8 cellular contexts compared by ENCODE assay signal in genomic region chr1:27603320-27603961, GRCh38. TPM values are rescaled to one million over a fixed set of nuclear protein-coding genes. Genes with fewer than 3 reads are reported as not detected.
DNase-seq lines count a peak whose midpoint lies in the region; ATAC-seq and TF ChIP-seq lines count a peak whose summit lies in the region.

No MANE protein-coding gene starts in this region.

- TF ChIP-seq CTCF in BE2C (IDR thresholded peaks at IDR 0.05; ENCODE audit: low read depth, low read length) (no peak), thoracic aorta (IDR thresholded peaks at IDR 0.05) (no peak)

- DNase-seq in BE2C: no peak
- DNase-seq in H7: peak; percentile 85
- DNase-seq in SW 1271 (lab: John Stamatoyannopoulos, UW): peak; percentile 53 to 74
- DNase-seq in medulla oblongata (ENCODE audit: extremely low spot score): peak; percentile 77
- no peak for DNase-seq in thoracic aorta (ENCODE audit: low spot score)
- DNase-seq in NK-92 treated with Interleukin-12 subunit alpha and Interleukin-12 subunit beta, amount 100 ng/mL, for 24 hours (lab: John Stamatoyannopoulos, UW): no peak
- no peak for DNase-seq in hippocampal formation (lab: John Stamatoyannopoulos, UW)

- H3K4me1 ChIP-seq in BE2C: peaks cover 19% of the 10 kb centered on the region
- peaks cover 29 to 49% of the 10 kb centered on the region in 2 donors for H3K4me1 ChIP-seq in thoracic aorta (ENCODE audit: control insufficient read depth in 1 of 2, low read depth in 2 of 2)

- H3K27ac ChIP-seq in cingulate gyrus (ENCODE audit: low read depth, low read length): peak overlapping the region; percentile 91
- peak overlapping the region; percentile 93 to 94 for H3K27ac ChIP-seq in thoracic aorta

- no peak for ATAC-seq in thoracic aorta (ENCODE audit: insufficient number of reproducible peaks, low FRiP score, low read depth)

- H3K27me3 ChIP-seq in BE2C: no peaks in the 10 kb centered on the region
- no peaks in the 10 kb centered on the region for H3K27me3 ChIP-seq in H7 (ENCODE audit: control insufficient read depth, insufficient read depth, low read length)
- H3K27me3 ChIP-seq in thoracic aorta (replicated peaks; ENCODE audit: insufficient read depth): no peaks in the 10 kb centered on the region

- H3K36me3 ChIP-seq in BE2C: no peaks in the 10 kb centered on the region
- no peaks in the 10 kb centered on the region; the same call in 1 of the 2 replicates for H3K36me3 ChIP-seq in H7 (replicated peaks; ENCODE audit: control insufficient read depth, insufficient read depth, low read length)
- no peaks in the 10 kb centered on the region for H3K36me3 ChIP-seq in thoracic aorta

- H3K9me3 ChIP-seq in BE2C (no peaks in the 10 kb centered on the region), thoracic aorta (no peaks in the 10 kb centered on the region)

- H3K4me3 ChIP-seq in BE2C (ENCODE audit: low read depth, low read length): peak overlapping the region; percentile 71
- peak overlapping the region; percentile 96 for H3K4me3 ChIP-seq in H7 (ENCODE audit: insufficient read depth, low read depth, low read length)
- H3K4me3 ChIP-seq in thoracic aorta: peak overlapping the region; percentile 87

RNA-seq across cellular contexts. Expression of gene AHDC1, which starts 0.5 kb away (rescaled TPM):
- polyA plus RNA-seq in BE2C (2012; ENCODE audit: insufficient read depth, insufficient read length, low read depth): 49.9 TPM
- 8.8 and 11.2 TPM in 2 replicates for total RNA-seq in H7 (2014; rRNA removed; shearing (Covaris generic))
- total RNA-seq in thoracic aorta: 10 to 100 TPM; 38.3 to 55.4 TPM

RNA-seq across cellular contexts. Expression of gene FGR, which starts 31.5 kb away (rescaled TPM):
- polyA plus RNA-seq in BE2C (2012; ENCODE audit: insufficient read depth, insufficient read length, low read depth): not detected
- 0.07 and 0.30 TPM in 2 replicates for total RNA-seq in H7 (2014; rRNA removed; shearing (Covaris generic))
- 10 to 100 TPM; 17.0 to 21.5 TPM for total RNA-seq in thoracic aorta

Comparison
In these comparisons a context has a peak if more than half of its experiments do, and no peak if none do; other contexts are left out.
1. DNase-seq: peak in H7 (single experiment), SW 1271 (2 of 2) and medulla oblongata (single experiment); none in BE2C (single experiment), thoracic aorta (single experiment), NK-92 treated with Interleukin-12 subunit alpha and Interleukin-12 subunit beta, amount 100 ng/mL, for 24 hours (single experiment) and hippocampal formation (0 of 2).
2. RNA of gene FGR, which starts 31.5 kb away (total RNA-seq): 17.0 to 21.5 TPM in thoracic aorta; 0.07 to 0.30 TPM in H7; every median in the first group is over 10 times any median in the second.
3. Peak in every context shown above with its lines, with median percentiles within 50 percentile points of each other: H3K4me3 ChIP-seq.